7 cellular contexts compared by ENCODE assay signal in genomic region chr19:56507446-56508281, GRCh38. TPM values are rescaled to one million over a fixed set of nuclear protein-coding genes. Genes with fewer than 3 reads are reported as not detected.
DNase-seq lines count a peak whose midpoint lies in the region; ATAC-seq and TF ChIP-seq lines count a peak whose summit lies in the region.

TSS of gene ZNF471 (plus strand) at chr19:56507855. CDS start at chr19:56511572, 3,717 bp downstream.

- no peaks in the 10 kb centered on the region for H3F3A ChIP-seq in PC-3 (ENCODE audit: low read length, unreplicated experiment)

- H3K36me3 Mint-ChIP-seq in activated T-helper 17 cell treated with anti-CD3 and anti-CD28 coated beads, Interleukin-2, amount 50 U/mL, for 72 hours (ENCODE audit: low read depth), result peaks cover under 1% of the 10 kb centered on the region
- H3K36me3 Mint-ChIP-seq in naive thymus-derived CD4-positive, alpha-beta T cell, result peaks cover 0 to 17% (median 7%) of the 10 kb centered on the region in 5 donors
- no peaks in the 10 kb centered on the region for H3K36me3 Mint-ChIP-seq in stimulated activated effector memory CD8-positive, alpha-beta T cell treated with anti-CD3 and anti-CD28 coated beads, Interleukin-12 subunit alpha, Interleukin-12 subunit beta, amount 100 ng/mL, for 72 hours

- no peak within 1 kb of the TSS for H3K27ac Mint-ChIP-seq in activated T-helper 17 cell treated with anti-CD3 and anti-CD28 coated beads, Interleukin-2, amount 50 U/mL, for 72 hours
- peak within 1 kb of the TSS in 3 of 9 donors; percentile 3 to 81 (median 10) for H3K27ac Mint-ChIP-seq in naive thymus-derived CD4-positive, alpha-beta T cell
- no peak within 1 kb of the TSS for H3K27ac Mint-ChIP-seq in stimulated activated effector memory CD8-positive, alpha-beta T cell treated with anti-CD3 and anti-CD28 coated beads, Interleukin-12 subunit alpha, Interleukin-12 subunit beta, amount 100 ng/mL, for 72 hours

- no peaks in the 10 kb centered on the region for H3K79me2 ChIP-seq in PC-3 (ENCODE audit: low read length)

- H3K4me3 ChIP-seq in HEK293 (ENCODE audit: low read depth, low read length) (peak within 1 kb of the TSS; percentile 71), PC-3 (ENCODE audit: low read length) (peak within 1 kb of the TSS; percentile 60), fibroblast of pulmonary artery (replicated peaks; ENCODE audit: low read depth, low read length) (peak within 1 kb of the TSS; percentile 83)
- peak within 1 kb of the TSS; percentile 42 for H3K4me3 ChIP-seq in naive thymus-derived CD4-positive, alpha-beta T cell (ENCODE audit: low read length)

- H4K20me1 ChIP-seq in PC-3 (ENCODE audit: low read length), result no peaks in the 10 kb centered on the region

- H3K4me1 Mint-ChIP-seq in activated T-helper 17 cell treated with anti-CD3 and anti-CD28 coated beads, Interleukin-2, amount 50 U/mL, for 72 hours, result no peaks in the 10 kb centered on the region
- H3K4me1 Mint-ChIP-seq in naive thymus-derived CD4-positive, alpha-beta T cell, result peaks cover 0 to 10% (median 6%) of the 10 kb centered on the region in 7 donors
- no peaks in the 10 kb centered on the region for H3K4me1 Mint-ChIP-seq in stimulated activated effector memory CD8-positive, alpha-beta T cell treated with anti-CD3 and anti-CD28 coated beads, Interleukin-12 subunit alpha, Interleukin-12 subunit beta, amount 100 ng/mL, for 72 hours

- H3K9me2 ChIP-seq in PC-3 (replicated peaks; ENCODE audit: low read length), result no peaks in the 10 kb centered on the region

- peak within 1 kb of the TSS; percentile 58 for H3K9ac ChIP-seq in PC-3 (ENCODE audit: low read length)

- H2AFZ ChIP-seq in PC-3 (ENCODE audit: low read length), result peak within 1 kb of the TSS; percentile 63

- peak; percentile 71 for DNase-seq in PC-3
- peak; percentile 99 for DNase-seq in fibroblast of pulmonary artery (ENCODE audit: low read depth)
- DNase-seq in naive thymus-derived CD4-positive, alpha-beta T cell, result peak; percentile 44 to 93 (median 82)
- DNase-seq in stimulated activated effector memory CD8-positive, alpha-beta T cell treated with anti-CD3 and anti-CD28 coated beads, Interleukin-12 subunit alpha, Interleukin-12 subunit beta, amount 100 ng/mL, for 72 hours (ENCODE audit: low spot score in 2 of 2), result peak; percentile 3 to 48

- peak; percentile 99 for ATAC-seq in PC-3
- ATAC-seq in activated T-helper 17 cell treated with anti-CD3 and anti-CD28 coated beads, Interleukin-2, amount 50 U/mL, for 72 hours (replicated peaks), result peak; percentile 99
- ATAC-seq in naive thymus-derived CD4-positive, alpha-beta T cell, result peak; percentile 99
- peak; percentile 92 for ATAC-seq in stimulated activated effector memory CD8-positive, alpha-beta T cell treated with anti-CD3 and anti-CD28 coated beads, Interleukin-12 subunit alpha, Interleukin-12 subunit beta, amount 100 ng/mL, for 72 hours
- no peak for ATAC-seq in HG02798 (IDR thresholded peaks at IDR 0.05; ENCODE audit: poor library complexity, unreplicated experiment)

- H3K9me3 Mint-ChIP-seq in activated T-helper 17 cell treated with anti-CD3 and anti-CD28 coated beads, Interleukin-2, amount 50 U/mL, for 72 hours, result peaks cover 7% of the 10 kb centered on the region
- H3K9me3 Mint-ChIP-seq in naive thymus-derived CD4-positive, alpha-beta T cell, result peaks cover 1 to 56% (median 17%) of the 10 kb centered on the region in 11 donors
- peaks cover 8% of the 10 kb centered on the region for H3K9me3 Mint-ChIP-seq in stimulated activated effector memory CD8-positive, alpha-beta T cell treated with anti-CD3 and anti-CD28 coated beads, Interleukin-12 subunit alpha, Interleukin-12 subunit beta, amount 100 ng/mL, for 72 hours

- H3K27ac ChIP-seq in HEK293 (ENCODE audit: extremely low read depth, low read depth, low read length) (peak within 1 kb of the TSS; percentile 62; the same call in 1 of the 2 replicates), PC-3 (ENCODE audit: low read length) (no peak within 1 kb of the TSS)
- H3K27ac ChIP-seq in naive thymus-derived CD4-positive, alpha-beta T cell (ENCODE audit: low read depth, low read length), result peak within 1 kb of the TSS; percentile 85

- POLR2A ChIA-PET in HEK293 (lab: Yijun Ruan, JAX), result no interaction called here
- POLR2A ChIA-PET in PC-3 (lab: Charles Lee; ENCODE audit: unreplicated experiment), result no interaction called here
- POLR2A ChIA-PET in naive thymus-derived CD4-positive, alpha-beta T cell (lab: Charles Lee), result interaction anchor here (0.7 kb wide), 1 partner anchor 1675 kb away, joined by 3 read pairs; the partner anchor contains the start of gene ZNF274

- H3K4me3 Mint-ChIP-seq in activated T-helper 17 cell treated with anti-CD3 and anti-CD28 coated beads, Interleukin-2, amount 50 U/mL, for 72 hours, result no peak within 1 kb of the TSS
- H3K4me3 Mint-ChIP-seq in naive thymus-derived CD4-positive, alpha-beta T cell, result no peak within 1 kb of the TSS
- H3K4me3 Mint-ChIP-seq in stimulated activated effector memory CD8-positive, alpha-beta T cell treated with anti-CD3 and anti-CD28 coated beads, Interleukin-12 subunit alpha, Interleukin-12 subunit beta, amount 100 ng/mL, for 72 hours, result no peak within 1 kb of the TSS

- H3K4me1 ChIP-seq in HEK293 (ENCODE audit: control insufficient read depth, insufficient read depth, low read length) (no peaks in the 10 kb centered on the region), PC-3 (ENCODE audit: insufficient read depth, low read length) (no peaks in the 10 kb centered on the region)
- H3K4me1 ChIP-seq in naive thymus-derived CD4-positive, alpha-beta T cell (ENCODE audit: control insufficient read depth in 2 of 2, insufficient read depth in 2 of 2, low read length in 2 of 2), result peaks cover 0 to 5% of the 10 kb centered on the region in 2 donors

- no peaks in the 10 kb centered on the region for H3K27me3 ChIP-seq in PC-3 (ENCODE audit: low read length)
- no peaks in the 10 kb centered on the region for H3K27me3 ChIP-seq in naive thymus-derived CD4-positive, alpha-beta T cell (ENCODE audit: control insufficient read depth in 2 of 2, insufficient read depth in 2 of 2, low read length in 2 of 2)

- H3K4me2 ChIP-seq in PC-3 (ENCODE audit: low read length), result peak within 1 kb of the TSS; percentile 58

- CTCF ChIA-PET in HEK293 (lab: Yijun Ruan, JAX) (interaction anchor here (0.5 to 0.7 kb wide), 3 partner anchors 198 to 1946 kb away, joined by 3 to 4 read pairs (median 4); no protein-coding TSS in a partner anchor), PC-3 (lab: Charles Lee) (no interaction called here)
- CTCF ChIA-PET in naive thymus-derived CD4-positive, alpha-beta T cell (lab: Charles Lee), result no interaction called here

- H3K27me3 Mint-ChIP-seq in activated T-helper 17 cell treated with anti-CD3 and anti-CD28 coated beads, Interleukin-2, amount 50 U/mL, for 72 hours, result peaks cover 4% of the 10 kb centered on the region
- peaks cover 0 to 15% (median 0%) of the 10 kb centered on the region in 5 donors for H3K27me3 Mint-ChIP-seq in naive thymus-derived CD4-positive, alpha-beta T cell

- no peak for TF ChIP-seq CTCF in HEK293 (tag by site-specific recombination; IDR thresholded peaks at IDR 0.05)
- TF ChIP-seq CTCF in PC-3 (conservative IDR thresholded peaks at IDR 0.05; ENCODE audit: low read depth, low read length), result no peak
- no peak for TF ChIP-seq CTCF in fibroblast of pulmonary artery (IDR thresholded peaks at IDR 0.05; ENCODE audit: low read length, missing control alignments)

- H3K36me3 ChIP-seq in HEK293 (ENCODE audit: control insufficient read depth in 2 of 2, insufficient read depth in 1 of 2, low read length in 2 of 2) (peaks cover 0 to under 1% of the 10 kb centered on the region in 2 experiments; a peak in 1 of 3 replicates), PC-3 (ENCODE audit: low read depth, low read length) (no peaks in the 10 kb centered on the region; the same call in 1 of the 2 replicates)
- H3K36me3 ChIP-seq in naive thymus-derived CD4-positive, alpha-beta T cell (ENCODE audit: control insufficient read depth in 2 of 3, insufficient read depth in 3 of 3, low read length in 3 of 3), result no peaks in the 10 kb centered on the region

- intact Hi-C loops in PC-3 (cut with micrococcal nuclease), result no loop called here
- intact Hi-C loops in naive thymus-derived CD4-positive, alpha-beta T cell (cut with micrococcal nuclease), result loop anchor here in 1 of 2 donors (1.0 kb wide), 2 partner anchors 31 to 104 kb away; partner anchors contain the start of gene ZFP28

- no TSS peak for BruUV-seq in PC-3 (replicated peaks; lab: Mats Ljungman, UMichigan)

- H3K9me3 ChIP-seq in HEK293 (ENCODE audit: control insufficient read depth, insufficient read depth, low read depth, low read length) (no peaks in the 10 kb centered on the region; the same call in 1 of the 2 replicates), PC-3 (ENCODE audit: low read length) (peaks cover 49% of the 10 kb centered on the region)
- H3K9me3 ChIP-seq in naive thymus-derived CD4-positive, alpha-beta T cell (ENCODE audit: control insufficient read depth in 2 of 3, low read length in 3 of 3), result peaks cover 0 to 37% (median 8%) of the 10 kb centered on the region in 3 experiments

TF ChIP-seq in HEK293, 187 proteins besides CTCF, POLR2A, EP300 and RAD21 (continues in another document):
- TF ChIP-seq ZNF394 (tag by site-specific recombination; IDR thresholded peaks at IDR 0.05; ENCODE audit: borderline replicate concordance) (no peak), ZNF433 (tag by site-specific recombination; IDR thresholded peaks at IDR 0.05; ENCODE audit: low read depth) (no peak), ZNF837 (tag by site-specific recombination; IDR thresholded peaks at IDR 0.05) (no peak), ZNF600 (tag by site-specific recombination; IDR thresholded peaks at IDR 0.05) (no peak), KLF1 (tag by site-specific recombination; IDR thresholded peaks at IDR 0.05) (peak; percentile 79), ZNF626 (tag by site-specific recombination; IDR thresholded peaks at IDR 0.05) (no peak), BCL11B (tag by site-specific recombination; IDR thresholded peaks at IDR 0.05; ENCODE audit: low read depth) (no peak), ZNF391 (tag by site-specific recombination; IDR thresholded peaks at IDR 0.05; ENCODE audit: borderline replicate concordance, low read depth) (peak; percentile 66; the same call in 1 of the 2 replicates), ZNF416 (tag by site-specific recombination; IDR thresholded peaks at IDR 0.05) (no peak), ZNF202 (tag by site-specific recombination; IDR thresholded peaks at IDR 0.05; ENCODE audit: borderline replicate concordance) (no peak), ZNF629 (tag by site-specific recombination; IDR thresholded peaks at IDR 0.05) (no peak)

RNA-seq across cellular contexts. Expression of gene ZNF471, which starts in this region (rescaled TPM):
- 0.07 and 0.23 TPM in 2 replicates for total RNA-seq in PC-3 (2014; rRNA removed)
- total RNA-seq in activated T-helper 17 cell treated with anti-CD3 and anti-CD28 coated beads, Interleukin-2, amount 50 U/mL, for 72 hours, result 1 to 10 TPM in 1 of 2 donors, under 1 TPM in 1; 0.91 to 1.2 TPM
- total RNA-seq in naive thymus-derived CD4-positive, alpha-beta T cell, result 1 to 10 TPM in 3 of 5 experiments, under 1 TPM in 2; 0.22 to 2.3 (median 1.6) TPM
- 1 to 10 TPM; 1.1 to 1.6 TPM for polyA plus RNA-seq in naive thymus-derived CD4-positive, alpha-beta T cell

Comparison
In these comparisons a context has a peak if more than half of its experiments do, and no peak if none do; other contexts are left out.
1. Peak in DNase-seq, ATAC-seq, H3K4me3 ChIP-seq, H3K9ac ChIP-seq and H3K4me2 ChIP-seq in PC-3; RNA of the gene not detected or under 1 TPM.
2. DNase-seq: peak in every context shown above with its lines; median percentile 99 in fibroblast of pulmonary artery; 82 in naive thymus-derived CD4-positive, alpha-beta T cell; 71 in PC-3; 26 in stimulated activated effector memory CD8-positive, alpha-beta T cell treated with anti-CD3 and anti-CD28 coated beads, Interleukin-12 subunit alpha, Interleukin-12 subunit beta, amount 100 ng/mL, for 72 hours.